ENCODE assay signal across 25 cellular contexts in genomic region chr12:7125632-7126227, GRCh38. TPM values are rescaled to one million over a fixed set of nuclear protein-coding genes. Genes with fewer than 3 reads are reported as not detected.
DNase-seq lines count a peak whose midpoint lies in the region; ATAC-seq, FAIRE-seq and TF ChIP-seq lines count a peak whose summit lies in the region.
"Had no signal": no experiment of that assay in that cellular context is flagged by ENCODE, and none has a peak within 500 bp of the region (broad histone marks: within the 10 kb centered on the region; RNA-seq: fewer than 3 reads in every experiment).

No MANE protein-coding gene starts in this region.

- no peak for TF ChIP-seq POLR2A in K562 (conservative IDR thresholded peaks at IDR 0.05)

- peaks cover 17% of the 10 kb centered on the region for H3K4me1 Mint-ChIP-seq in type B pancreatic cell (ENCODE audit: unreplicated experiment)

- no peak for TF ChIP-seq CTCF in K562 (IDR thresholded peaks at IDR 0.05 in 2 of 3, conservative IDR thresholded peaks at IDR 0.05 in 1 of 3; ENCODE audit: insufficient read depth in 2 of 3, low read depth in 1 of 3, low read length in 3 of 3)
- no peak for TF ChIP-seq CTCF in liver (IDR thresholded peaks at IDR 0.05; ENCODE audit: low read depth, low read length, missing input control)
- no peak for TF ChIP-seq CTCF in type B pancreatic cell (conservative IDR thresholded peaks at IDR 0.05)

- H3K27ac Mint-ChIP-seq in type B pancreatic cell: peak overlapping the region; percentile 17

- H3K4me2 ChIP-seq in K562 (ENCODE audit: insufficient read depth, low read length): peak overlapping the region; percentile 50; the same call in 1 of the 2 replicates
- H3K4me2 ChIP-seq: PC-9 had no signal

- CTCF ChIA-PET in K562 (lab: Yijun Ruan, JAX; ENCODE audit: low intra/inter-chr PET ratio): interaction anchor here (0.6 kb wide), 1 partner anchor 23 kb away, joined by 3 read pairs; no protein-coding TSS in a partner anchor

- H3K9me3 Mint-ChIP-seq in type B pancreatic cell: no peaks in the 10 kb centered on the region

- H3K36me3 Mint-ChIP-seq in type B pancreatic cell: peaks cover 3% of the 10 kb centered on the region

- DNase-seq in NCI-H82 (lab: John Stamatoyannopoulos, UW): peak; percentile 79
- DNase-seq in NCI-H82 treated with DMSO at 0.1 percent for 48 hours (lab: John Stamatoyannopoulos, UW; ENCODE audit: unreplicated experiment): no peak
- no peak for DNase-seq in K562 (ENCODE audit: extremely low read depth in 1 of 4, low spot score in 3 of 4)
- DNase-seq in type B pancreatic cell (ENCODE audit: extremely low spot score, unreplicated experiment): no peak
- no peak for DNase-seq in SKM-1 treated with dmso at 0.1 percent for 144 hours (lab: John Stamatoyannopoulos, UW; ENCODE audit: unreplicated experiment)
- no peak for DNase-seq in NCI-H510A treated with DMSO at 0.1 percent for 48 hours (lab: John Stamatoyannopoulos, UW)
- no peak for DNase-seq in NCI-H2107 treated with DMSO at 0.1 percent for 48 hours (lab: John Stamatoyannopoulos, UW; ENCODE audit: unreplicated experiment)
- DNase-seq: Karpas-422, NCI-H1092, NCI-H1417 treated with DMSO at 0.1 percent for 48 hours, NCI-H1694 treated with DMSO at 0.1 percent for 48 hours, NCI-H2081, NCI-H524 treated with DMSO at 0.1 percent for 48 hours, NCI-H774, PC-9 had no signal

- H3K27me3 ChIP-seq in K562 (ENCODE audit: control insufficient read depth in 2 of 2, insufficient read depth in 2 of 2, low read length in 2 of 2) (no peaks in the 10 kb centered on the region), liver (ENCODE audit: control insufficient read depth in 4 of 4, insufficient read depth in 4 of 4, low read length in 3 of 4) (no peaks in the 10 kb centered on the region)

- BruUV-seq in K562 (replicated peaks; lab: Mats Ljungman, UMichigan): no TSS peak

- H3K4me1 ChIP-seq in K562 (replicated peaks in 1 of 2; ENCODE audit: control insufficient read depth in 2 of 2, insufficient read depth in 2 of 2, low read length in 2 of 2) (peaks cover 65 to 71% of the 10 kb centered on the region in 2 experiments), liver (ENCODE audit: control insufficient read depth in 4 of 4, insufficient read depth in 4 of 4, low read length in 3 of 4) (peaks cover 12 to 59% (median 42%) of the 10 kb centered on the region in 4 donors)

- peak; percentile 15 for FAIRE-seq in K562 (lab: Jason Lieb, UNC)
- FAIRE-seq: D721Med, GM19239, H54 had no signal

- H3K36me3 ChIP-seq in K562 (ENCODE audit: control insufficient read depth, insufficient read depth, low read length) (0 out of 3 replicates have a peak, but pooled peaks cover 4% of the 10 kb centered on the region), liver (ENCODE audit: control insufficient read depth in 4 of 4, insufficient read depth in 3 of 4, low read depth in 1 of 4, low read length in 3 of 4) (no peaks in the 10 kb centered on the region)
- H3K36me3 ChIP-seq: SJSA1 had no signal

- H4K20me1 ChIP-seq in K562 (replicated peaks; ENCODE audit: control insufficient read depth, insufficient read depth, low read length): no peaks in the 10 kb centered on the region

- H2AFZ ChIP-seq in K562 (ENCODE audit: low read depth, low read length): no peak overlapping the region
- H2AFZ ChIP-seq: PC-9 had no signal

- TF ChIP-seq EP300 in K562 (IDR thresholded peaks at IDR 0.05; ENCODE audit: low read length): no peak

- H3K4me3 ChIP-seq in K562: no peak overlapping the region
- no peak overlapping the region for H3K4me3 ChIP-seq in liver (ENCODE audit: low read depth in 1 of 3, low read length in 3 of 3)
- H3K4me3 ChIP-seq: PC-9, SJSA1 had no signal

- peak overlapping the region; percentile 50 for H3K27ac ChIP-seq in K562 (ENCODE audit: extremely low read depth, low read depth, low read length)
- peak overlapping the region; percentile 33 to 51 for H3K27ac ChIP-seq in liver (ENCODE audit: low read depth in 1 of 2, low read length in 2 of 2)
- H3K27ac ChIP-seq: PC-9, SJSA1 had no signal

- intact Hi-C loops in K562 (cut with micrococcal nuclease): no loop called here

- ATAC-seq in K562: peak; percentile 5; the same call in 1 of the 3 replicates
- ATAC-seq: Right ventricle myocardium inferior had no signal

- POLR2A ChIA-PET in K562 (lab: Yijun Ruan, JAX): interaction anchor here (0.5 to 2.0 kb wide), 7 partner anchors 18 to 353 kb away, joined by 3 to 5 read pairs (median 3); partner anchors contain the start of gene LAG3

- peaks cover 7% of the 10 kb centered on the region for H3K27me3 Mint-ChIP-seq in type B pancreatic cell

- peak overlapping the region in 1 of 2 experiments; percentile 31; a peak in 2 of 4 replicates for H3K9ac ChIP-seq in K562 (ENCODE audit: insufficient read depth in 1 of 2, low read depth in 2 of 2, low read length in 2 of 2)
- H3K9ac ChIP-seq in liver (ENCODE audit: low read depth in 1 of 2, low read length in 2 of 2): no peak overlapping the region

- H3K9me3 ChIP-seq in K562 (replicated peaks; ENCODE audit: control insufficient read depth, insufficient read depth, low read depth, low read length): no peaks in the 10 kb centered on the region
- no peaks in the 10 kb centered on the region for H3K9me3 ChIP-seq in liver (ENCODE audit: control insufficient read depth in 4 of 4, low read length in 3 of 4)
- H3K9me3 ChIP-seq: SJSA1 had no signal

- in situ Hi-C loops in K562 (cut with MboI): no loop called here

- H3K79me2 ChIP-seq in K562 (ENCODE audit: control insufficient read depth, insufficient read depth, low read length): peaks cover 31% of the 10 kb centered on the region

- TF ChIP-seq RAD21 in K562 (CRISPR knock-in tag; conservative IDR thresholded peaks at IDR 0.05 in 1 of 2, IDR thresholded peaks at IDR 0.05 in 1 of 2) (no peak), liver (IDR thresholded peaks at IDR 0.05) (no peak)

- H3K9me1 ChIP-seq in K562 (ENCODE audit: control insufficient read depth, insufficient read depth, low read length): no peaks in the 10 kb centered on the region

- no peak overlapping the region for H3K4me3 Mint-ChIP-seq in type B pancreatic cell

- WGBS in K562 (ENCODE audit: insufficient coverage, low coverage, missing lambda C conversion rate): 28% methylated on average over 3 of the region's 4 CpGs
- 62% methylated on average over 4 of the region's 4 CpGs for WGBS in liver

RNA-seq across cellular contexts. Expression of gene RBP5, which starts 3.0 kb away (rescaled TPM):
- total RNA-seq in K562 (2011; cell fraction: chromatin; rRNA removed; ENCODE audit: low replicate concordance): 9.0 and 19.8 TPM in 2 replicates
- 11.1 and 12.5 TPM in 2 replicates for total RNA-seq in K562 (2011; cell fraction: nucleolus; rRNA removed)
- total RNA-seq in K562 (2011; cell fraction: nucleoplasm; rRNA removed): 7.3 and 12.5 TPM in 2 replicates
- 8.6 and 10.6 TPM in 2 replicates for total RNA-seq in K562 (2014; rRNA removed)
- 8.1 and 11.4 TPM in 2 replicates for total RNA-seq in K562 (2014; rRNA removed; fragmentation: Illumina TruSeq; extraction: Trizol)
- 10.5 and 10.9 TPM in 2 replicates for total RNA-seq in K562 (2015; rRNA removed; fragmentation: Illumina TruSeq; extraction: Trizol)
- 11.1 and 15.7 TPM in 2 replicates for total RNA-seq in K562 (2021)
- 9.1 and 12.0 TPM in 2 replicates for polyA plus RNA-seq in K562 (2011; rRNA removed)
- polyA plus RNA-seq in K562 (2011; cell fraction: cytosol; rRNA removed): 12.2 and 14.5 TPM in 2 replicates
- 19.6 and 20.2 TPM in 2 replicates for polyA plus RNA-seq in K562 (2011; cell fraction: nucleus; rRNA removed)
- polyA plus RNA-seq in K562 (2012): 10.1 and 19.0 TPM in 2 replicates
- polyA plus RNA-seq in K562 (2014; fragmentation: Illumina TruSeq; extraction: Trizol): 18.7 and 22.1 TPM in 2 replicates
- polyA plus RNA-seq in K562 (2014; fragmentation: Nextera tagmentation; extraction: Ambion mirVana): 10 to 100 TPM; 12.1 to 22.5 TPM
- polyA plus RNA-seq in K562 (2014; rRNA removed): 12.2 and 12.5 TPM in 2 replicates
- polyA minus RNA-seq in K562 (2011; rRNA and poly(A)+ RNA removed): 22.9 and 30.5 TPM in 2 replicates
- 6.6 and 10.7 TPM in 2 replicates for polyA minus RNA-seq in K562 (2011; cell fraction: cytosol; rRNA and poly(A)+ RNA removed)
- 3.0 and 11.4 TPM in 2 replicates for polyA minus RNA-seq in K562 (2011; cell fraction: nucleus; rRNA and poly(A)+ RNA removed)
- 10 to 100 TPM; 12.9 to 47.1 TPM for total RNA-seq in liver
- 100 to 1,000 TPM in 1 of 2 donors, 10 to 100 TPM in 1; 80.2 to 108 TPM for polyA plus RNA-seq in liver
- total RNA-seq in type B pancreatic cell (ENCODE audit: low replicate concordance): 1.0 and 1.2 TPM in 2 replicates
- total RNA-seq: A172, HT1080, RPMI7951, SJSA1 had no signal
- polyA plus RNA-seq: BJ had no signal

RNA-seq across cellular contexts. Expression of gene CLSTN3, which starts 4.4 kb away (rescaled TPM):
- 71.8 and 159 TPM in 2 replicates for total RNA-seq in K562 (2011; cell fraction: chromatin; rRNA removed; ENCODE audit: low replicate concordance)
- 102 and 111 TPM in 2 replicates for total RNA-seq in K562 (2011; cell fraction: nucleolus; rRNA removed)
- total RNA-seq in K562 (2011; cell fraction: nucleoplasm; rRNA removed): 67.6 and 87.0 TPM in 2 replicates
- 7.8 and 11.0 TPM in 2 replicates for total RNA-seq in K562 (2014; rRNA removed)
- total RNA-seq in K562 (2014; rRNA removed; fragmentation: Illumina TruSeq; extraction: Trizol): 6.2 and 6.8 TPM in 2 replicates
- 4.3 and 5.5 TPM in 2 replicates for total RNA-seq in K562 (2015; rRNA removed; fragmentation: Illumina TruSeq; extraction: Trizol)
- total RNA-seq in K562 (2021): 14.7 and 18.5 TPM in 2 replicates
- 23.2 and 27.0 TPM in 2 replicates for polyA plus RNA-seq in K562 (2011; rRNA removed)
- polyA plus RNA-seq in K562 (2011; cell fraction: cytosol; rRNA removed): 27.9 and 42.2 TPM in 2 replicates
- 68.7 and 118 TPM in 2 replicates for polyA plus RNA-seq in K562 (2011; cell fraction: nucleus; rRNA removed)
- 13.5 and 15.5 TPM in 2 replicates for polyA plus RNA-seq in K562 (2012)
- polyA plus RNA-seq in K562 (2014; fragmentation: Illumina TruSeq; extraction: Trizol): 11.9 and 14.3 TPM in 2 replicates
- polyA plus RNA-seq in K562 (2014; fragmentation: Nextera tagmentation; extraction: Ambion mirVana): under 1 TPM; 0.08 to 0.10 TPM
- polyA plus RNA-seq in K562 (2014; rRNA removed): 11.2 and 17.6 TPM in 2 replicates
- 26.5 and 29.5 TPM in 2 replicates for polyA minus RNA-seq in K562 (2011; rRNA and poly(A)+ RNA removed)
- 31.0 and 36.0 TPM in 2 replicates for polyA minus RNA-seq in K562 (2011; cell fraction: cytosol; rRNA and poly(A)+ RNA removed)
- polyA minus RNA-seq in K562 (2011; cell fraction: nucleus; rRNA and poly(A)+ RNA removed): 29.4 TPM in 2 replicates
- 10 to 100 TPM; 27.1 to 37.2 TPM for total RNA-seq in liver
- 10 to 100 TPM in 1 of 2 donors, 1 to 10 TPM in 1; 6.1 to 26.5 TPM for polyA plus RNA-seq in liver
- total RNA-seq in type B pancreatic cell (ENCODE audit: low replicate concordance): 51.6 and 80.7 TPM in 2 replicates

RNA-seq across cellular contexts. Expression of gene C1RL, which starts 16.7 kb away (rescaled TPM):
- total RNA-seq in K562 (2011; cell fraction: chromatin; rRNA removed; ENCODE audit: low replicate concordance): 21.5 and 28.9 TPM in 2 replicates
- total RNA-seq in K562 (2011; cell fraction: nucleolus; rRNA removed): 28.0 and 30.3 TPM in 2 replicates
- 31.4 and 33.9 TPM in 2 replicates for total RNA-seq in K562 (2011; cell fraction: nucleoplasm; rRNA removed)
- total RNA-seq in K562 (2014; rRNA removed) (9.5 and 13.6 TPM in 2 replicates), K562 (2014; rRNA removed; fragmentation: Illumina TruSeq; extraction: Trizol) (3.6 and 5.4 TPM in 2 replicates), K562 (2015; rRNA removed; fragmentation: Illumina TruSeq; extraction: Trizol) (7.6 and 8.0 TPM in 2 replicates), K562 (2021) (6.9 and 9.1 TPM in 2 replicates), liver (100 to 1,000 TPM in 1 of 2 donors, 10 to 100 TPM in 1; 67.5 to 188 TPM), type B pancreatic cell (ENCODE audit: low replicate concordance) (32.4 and 58.0 TPM in 2 replicates)
- polyA plus RNA-seq in K562 (2011; rRNA removed) (6.3 and 6.8 TPM in 2 replicates), K562 (2014; fragmentation: Illumina TruSeq; extraction: Trizol) (7.3 and 8.8 TPM in 2 replicates), K562 (2014; fragmentation: Nextera tagmentation; extraction: Ambion mirVana) (1 to 10 TPM; 1.4 to 1.9 TPM), K562 (2014; rRNA removed) (10.7 and 13.7 TPM in 2 replicates), liver (100 to 1,000 TPM; 104 to 145 TPM)
- polyA plus RNA-seq in K562 (2011; cell fraction: cytosol; rRNA removed): 7.0 and 15.3 TPM in 2 replicates
- polyA plus RNA-seq in K562 (2011; cell fraction: nucleus; rRNA removed): 15.2 and 31.3 TPM in 2 replicates
- 5.0 and 22.5 TPM in 2 replicates for polyA plus RNA-seq in K562 (2012)
- 4.2 and 6.3 TPM in 2 replicates for polyA minus RNA-seq in K562 (2011; rRNA and poly(A)+ RNA removed)
- polyA minus RNA-seq in K562 (2011; cell fraction: cytosol; rRNA and poly(A)+ RNA removed): 6.9 and 12.2 TPM in 2 replicates
- polyA minus RNA-seq in K562 (2011; cell fraction: nucleus; rRNA and poly(A)+ RNA removed): 13.3 and 14.9 TPM in 2 replicates

RNA-seq across cellular contexts. Expression of gene C1R, which starts 33.5 kb away (rescaled TPM):
- 1.5 and 1.9 TPM in 2 replicates for total RNA-seq in K562 (2011; cell fraction: chromatin; rRNA removed; ENCODE audit: low replicate concordance)
- 0.50 and 0.66 TPM in 2 replicates for total RNA-seq in K562 (2011; cell fraction: nucleolus; rRNA removed)
- 0.37 and 1.8 TPM in 2 replicates for total RNA-seq in K562 (2011; cell fraction: nucleoplasm; rRNA removed)
- total RNA-seq in K562 (2014; rRNA removed) (0.16 and 1.0 TPM in 2 replicates), K562 (2014; rRNA removed; fragmentation: Illumina TruSeq; extraction: Trizol) (0.13 and 0.33 TPM in 2 replicates), K562 (2015; rRNA removed; fragmentation: Illumina TruSeq; extraction: Trizol) (0.14 and 0.19 TPM in 2 replicates), K562 (2021) (0.96 and 1.0 TPM in 2 replicates), liver (1,000 to 10,000 TPM in 1 of 2 donors, 100 to 1,000 TPM in 1; 211 to 1,249 TPM), type B pancreatic cell (ENCODE audit: low replicate concordance) (5.4 and 6.5 TPM in 2 replicates)
- polyA plus RNA-seq in K562 (2011; rRNA removed) (0.33 and 0.81 TPM in 2 replicates), K562 (2014; fragmentation: Illumina TruSeq; extraction: Trizol) (0.33 and 0.36 TPM in 2 replicates), K562 (2014; fragmentation: Nextera tagmentation; extraction: Ambion mirVana) (under 1 TPM in 1 of 2 experiments, not detected in 1; 0.07 TPM), K562 (2014; rRNA removed) (0.11 and 0.53 TPM in 2 replicates), liver (1,000 to 10,000 TPM; 1,058 to 1,822 TPM)
- polyA plus RNA-seq in K562 (2011; cell fraction: cytosol; rRNA removed): 0.42 and 0.77 TPM in 2 replicates
- 1.4 and 2.8 TPM in 2 replicates for polyA plus RNA-seq in K562 (2011; cell fraction: nucleus; rRNA removed)
- 0.20 and 0.98 TPM in 2 replicates for polyA plus RNA-seq in K562 (2012)
- polyA minus RNA-seq in K562 (2011; rRNA and poly(A)+ RNA removed): 0.28 and 0.99 TPM in 2 replicates
- polyA minus RNA-seq in K562 (2011; cell fraction: cytosol; rRNA and poly(A)+ RNA removed): 1.5 TPM in 1 of 2 replicates, not detected in the other
- 0.40 and 0.67 TPM in 2 replicates for polyA minus RNA-seq in K562 (2011; cell fraction: nucleus; rRNA and poly(A)+ RNA removed)
